ENCODE assay signal across 15 cellular contexts in genomic region chr2:177535968-177536514, GRCh38.
"Had no signal": no experiment of that assay in that cellular context is flagged by ENCODE, and none has a peak within 500 bp of the region (broad histone marks: within the 10 kb centered on the region; RNA-seq: fewer than 3 reads in every experiment).

No MANE protein-coding gene starts in this region.

- H3K9me3 Mint-ChIP-seq: nephron progenitor cell had no signal

- ATAC-seq: activated CD4-positive, alpha-beta T cell treated with anti-CD3 and anti-CD28 coated beads for 36 hours; activated CD8-positive, alpha-beta T cell treated with anti-CD3 and anti-CD28 coated beads, Interleukin-2, amount 10 ng/mL, durations not matched to agents 7 days and 5 days; foreskin keratinocyte; left lung; psoas muscle had no signal

- H3K27ac ChIP-seq: foreskin keratinocyte, left lung, psoas muscle, suprapubic skin, upper lobe of left lung, VCaP had no signal

- H3K27me3 Mint-ChIP-seq: activated CD4-positive, alpha-beta T cell treated with anti-CD3 and anti-CD28 coated beads for 36 hours had no signal

- H3K4me3 Mint-ChIP-seq: activated CD4-positive, alpha-beta T cell treated with anti-CD3 and anti-CD28 coated beads for 36 hours; activated CD8-positive, alpha-beta T cell treated with anti-CD3 and anti-CD28 coated beads, Interleukin-2, amount 10 ng/mL, durations not matched to agents 7 days and 5 days; nephron progenitor cell had no signal

- H3K36me3 ChIP-seq: suprapubic skin, upper lobe of left lung had no signal

- DNase-seq: activated CD4-positive, alpha-beta T cell treated with anti-CD3 and anti-CD28 coated beads for 36 hours; activated CD8-positive, alpha-beta memory T cell treated with anti-CD3 and anti-CD28 coated beads, Interleukin-2, amount 50 U/mL, for 48 hours; activated CD8-positive, alpha-beta T cell treated with anti-CD3 and anti-CD28 coated beads, Interleukin-2, amount 10 ng/mL, durations not matched to agents 7 days and 5 days; activated naive CD4-positive, alpha-beta T cell; foreskin keratinocyte; left lung; nephron progenitor cell; psoas muscle; stimulated activated CD4-positive, alpha-beta T cell treated with anti-CD3 and anti-CD28 coated beads, Interleukin-12 subunit alpha, Interleukin-12 subunit beta, amount 100 ng/mL, for 4 hours; stimulated activated CD4-positive, alpha-beta T cell treated with anti-CD3 and anti-CD28 coated beads, Interleukin-2, amount 100 ng/mL, for 48 hours; stimulated activated naive CD4-positive, alpha-beta T cell treated with Interleukin-2 at 50 U/mL for 16 hours; T-helper 9 cell; upper lobe of left lung had no signal

- H3K27ac Mint-ChIP-seq: activated CD4-positive, alpha-beta T cell treated with anti-CD3 and anti-CD28 coated beads for 36 hours; activated CD8-positive, alpha-beta T cell treated with anti-CD3 and anti-CD28 coated beads, Interleukin-2, amount 10 ng/mL, durations not matched to agents 7 days and 5 days; nephron progenitor cell had no signal

- H3K27me3 ChIP-seq: foreskin keratinocyte, left lung, suprapubic skin, upper lobe of left lung had no signal

- H3K9me3 ChIP-seq: left lung, psoas muscle, suprapubic skin, upper lobe of left lung had no signal

- H3K4me3 ChIP-seq: left lung, psoas muscle, suprapubic skin, upper lobe of left lung had no signal

- H3K4me1 ChIP-seq: foreskin keratinocyte, left lung, psoas muscle, suprapubic skin, upper lobe of left lung had no signal
